ENCODE assay signal across 9 cellular contexts in genomic region chr2:112092286-112093041, GRCh38. TPM values are rescaled to one million over a fixed set of nuclear protein-coding genes. Genes with fewer than 3 reads are reported as not detected.
A peak's percentile ranks its signal among the peaks of the same experiment; 100 is the strongest.
DNase-seq lines count a peak whose midpoint lies in the region; ATAC-seq, FAIRE-seq and TF ChIP-seq lines count a peak whose summit lies in the region.
"Had no signal": no experiment of that assay in that cellular context is flagged by ENCODE, and none has a peak within 500 bp of the region (broad histone marks: within the 10 kb centered on the region; RNA-seq: fewer than 3 reads in every experiment).

No MANE protein-coding gene starts in this region.

- DNase-seq in AG08395 (ENCODE audit: low spot score) (peak; percentile 74), HS-27A (ENCODE audit: low read depth) (peak; percentile 84), bronchial epithelial cell (ENCODE audit: low read depth) (peak; percentile 80), mesenchymal stem cell (peak; percentile 72), SIG-M5 (lab: John Stamatoyannopoulos, UW) (no peak), NCI-H446 treated with DMSO at 0.1 percent for 48 hours (lab: John Stamatoyannopoulos, UW) (no peak)
- DNase-seq: posterior cingulate gyrus had no signal

- no peak overlapping the region for H4K8ac ChIP-seq in mesenchymal stem cell (ENCODE audit: low read length)

- no peak overlapping the region for H2AFZ ChIP-seq in mesenchymal stem cell (ENCODE audit: low read depth, low read length)

- no peak overlapping the region for H3K4me2 ChIP-seq in mesenchymal stem cell (ENCODE audit: low read length, poor library complexity, severe bottlenecking)

- H2BK5ac ChIP-seq in mesenchymal stem cell (ENCODE audit: low read depth, low read length, poor library complexity, severe bottlenecking) = peak overlapping the region; percentile 39

- H3K27me3 ChIP-seq in bronchial epithelial cell (ENCODE audit: control insufficient read depth, insufficient read depth, low read length) (no peaks in the 10 kb centered on the region), mesenchymal stem cell (ENCODE audit: control insufficient read depth in 1 of 2, insufficient read depth in 1 of 2, low read length in 2 of 2) (no peaks in the 10 kb centered on the region)

- no peak overlapping the region for H3K9ac ChIP-seq in mesenchymal stem cell (ENCODE audit: low read length)

- H3K27ac ChIP-seq in mesenchymal stem cell (ENCODE audit: low read length, poor library complexity, severe bottlenecking) = peak overlapping the region; percentile 94

- H3K23ac ChIP-seq in mesenchymal stem cell (ENCODE audit: low read length in 2 of 2) = peak overlapping the region in 1 of 2 experiments; percentile 54

- FAIRE-seq in bronchial epithelial cell (lab: Jason Lieb, UNC) = no peak

- H3K9me3 ChIP-seq in mesenchymal stem cell (ENCODE audit: control insufficient read depth, low read length) = no peaks in the 10 kb centered on the region

- H3K79me1 ChIP-seq in mesenchymal stem cell (replicated peaks; ENCODE audit: low read length, poor library complexity, severe bottlenecking) = peaks cover 17% of the 10 kb centered on the region

- no peak for TF ChIP-seq CTCF in bronchial epithelial cell (IDR thresholded peaks at IDR 0.05; ENCODE audit: insufficient read depth, low read length, severe bottlenecking)

- H3K4ac ChIP-seq in mesenchymal stem cell (ENCODE audit: low read depth in 1 of 2, low read length in 2 of 2) = peak overlapping the region in 1 of 2 experiments; percentile 27

- WGBS in mesenchymal stem cell = 45% methylated on average over 6 of the region's 6 CpGs

- peaks cover 4% of the 10 kb centered on the region for H3K4me1 ChIP-seq in mesenchymal stem cell (ENCODE audit: control insufficient read depth, insufficient read depth, low read depth, low read length)

- H2BK12ac ChIP-seq in mesenchymal stem cell (ENCODE audit: low read length in 2 of 2) = no peak overlapping the region

- no peak overlapping the region for H3K4me3 ChIP-seq in bronchial epithelial cell (ENCODE audit: low read depth, low read length)
- no peak overlapping the region for H3K4me3 ChIP-seq in mesenchymal stem cell (ENCODE audit: insufficient read depth in 1 of 2, low read depth in 1 of 2, low read length in 2 of 2)

- peak overlapping the region in 1 of 2 experiments; percentile 9 for H3K14ac ChIP-seq in mesenchymal stem cell (ENCODE audit: low read length in 2 of 2)

- peaks cover 13% of the 10 kb centered on the region for H3K36me3 ChIP-seq in bronchial epithelial cell (ENCODE audit: control insufficient read depth, insufficient read depth, low read length)
- H3K36me3 ChIP-seq in mesenchymal stem cell (ENCODE audit: control insufficient read depth in 1 of 2, insufficient read depth in 2 of 2, low read depth in 1 of 2, low read length in 2 of 2) = peaks cover 18 to 63% of the 10 kb centered on the region in 2 experiments

- H2BK15ac ChIP-seq in mesenchymal stem cell (ENCODE audit: low read depth, poor library complexity, severe bottlenecking) = no peak overlapping the region

- no peak overlapping the region for H3K18ac ChIP-seq in mesenchymal stem cell (ENCODE audit: low read depth in 1 of 2, low read length in 2 of 2)

- no peak overlapping the region for H2BK120ac ChIP-seq in mesenchymal stem cell (ENCODE audit: low read depth, low read length)

- peak overlapping the region; percentile 58 for H4K91ac ChIP-seq in mesenchymal stem cell (ENCODE audit: low read length)

- peak overlapping the region; percentile 64 for H2AK5ac ChIP-seq in mesenchymal stem cell (ENCODE audit: low read length, severe bottlenecking)

- no peak for ATAC-seq in HG02870 (IDR thresholded peaks at IDR 0.05; ENCODE audit: unreplicated experiment)
- ATAC-seq in GM19455 (IDR thresholded peaks at IDR 0.05; ENCODE audit: unreplicated experiment) = no peak

RNA-seq across cellular contexts. Expression of gene TMEM87B, which starts 37.4 kb away (rescaled TPM):
- 31.4 and 37.1 TPM in 2 replicates for total RNA-seq in bronchial epithelial cell
- polyA plus RNA-seq in mesenchymal stem cell (2013, experiment 1 of 2) = 30.8 TPM
- polyA plus RNA-seq in mesenchymal stem cell (2013, experiment 2 of 2) = 35.7 TPM

RNA-seq across cellular contexts. Expression of gene FBLN7, which starts 45.7 kb away (rescaled TPM):
- total RNA-seq in bronchial epithelial cell = under 0.01 and 0.13 TPM in 2 replicates
- polyA plus RNA-seq in mesenchymal stem cell (2013, experiment 1 of 2) = 0.43 TPM
- 0.44 TPM for polyA plus RNA-seq in mesenchymal stem cell (2013, experiment 2 of 2)

Comparison
In these comparisons a context has a peak if more than half of its experiments do, and no peak if none do; other contexts are left out.
1. DNase-seq: peak in AG08395 (single experiment), HS-27A (single experiment), bronchial epithelial cell (single experiment) and mesenchymal stem cell (single experiment); none in SIG-M5 (single experiment) and NCI-H446 treated with DMSO at 0.1 percent for 48 hours (single experiment).